34 cellular contexts compared by ENCODE assay signal in genomic region chr6:115770851-115771250, GRCh38.
"Had no signal": no experiment of that assay in that cellular context is flagged by ENCODE, and none has a peak within 500 bp of the region (broad histone marks: within the 10 kb centered on the region; RNA-seq: fewer than 3 reads in every experiment).

No MANE protein-coding gene starts in this region.

- H3K4me3 Mint-ChIP-seq: activated CD4-positive, alpha-beta memory T cell treated with anti-CD3 and anti-CD28 coated beads for 36 hours; activated CD4-positive, alpha-beta T cell treated with anti-CD3 and anti-CD28 coated beads, Interleukin-2, amount 10 ng/mL, durations not matched to agents 24 days and 14 days; activated CD8-positive, alpha-beta T cell treated with anti-CD3 and anti-CD28 coated beads for 36 hours; activated naive CD4-positive, alpha-beta T cell treated with anti-CD3 and anti-CD28 coated beads for 36 hours; activated naive CD8-positive, alpha-beta T cell treated with anti-CD3 and anti-CD28 coated beads for 36 hours; activated T-cell treated with anti-CD3 and anti-CD28 coated beads, Interleukin-2, amount 50 U/mL, for 4 hours; activated T-cell treated with anti-CD3 and anti-CD28 coated beads, Interleukin-2, amount 50 U/mL, for 72 hours; activated T-helper 1 cell treated with anti-CD3 and anti-CD28 coated beads, Interleukin-12 subunit alpha, Interleukin-12 subunit beta, Interleukin-2, Interleukin-4 antibody, amounts not matched to agents 30 ng/mL and 10 ng/mL and 1 ng/mL, durations not matched to agents 14 hours and 24 hours and 36 hours; activated T-helper 17 cell treated with anti-CD3 and anti-CD28 coated beads, Interleukin-2, amount 50 U/mL, for 72 hours; T-helper 1 cell treated with Interleukin-12 subunit alpha and Interleukin-12 subunit beta and Interleukin-4 antibody, amounts not matched to agents 30 μg/mL and 1 μg/mL, for 36 hours; T-helper 2 cell treated with Interferon-gamma antibody and Interleukin-4, amounts not matched to agents 5 μg/mL and 100 μg/mL, for 36 hours had no signal

- H3K4me3 ChIP-seq: adrenal gland, body of pancreas, breast epithelium had no signal

- H3K9me3 Mint-ChIP-seq: activated CD4-positive, alpha-beta memory T cell treated with anti-CD3 and anti-CD28 coated beads for 36 hours; activated CD4-positive, alpha-beta T cell treated with anti-CD3 and anti-CD28 coated beads, Interleukin-2, amount 10 ng/mL, durations not matched to agents 24 days and 14 days; activated CD8-positive, alpha-beta T cell treated with anti-CD3 and anti-CD28 coated beads for 36 hours; activated naive CD4-positive, alpha-beta T cell treated with anti-CD3 and anti-CD28 coated beads for 36 hours; activated naive CD4-positive, alpha-beta T cell treated with anti-CD3 and anti-CD28 coated beads, Interleukin-2, amount 50 U/mL, for 72 hours; activated naive CD8-positive, alpha-beta T cell treated with anti-CD3 and anti-CD28 coated beads for 36 hours; activated T-cell treated with anti-CD3 and anti-CD28 coated beads, Interleukin-2, amount 50 U/mL, for 4 hours; activated T-cell treated with anti-CD3 and anti-CD28 coated beads, Interleukin-2, amount 50 U/mL, for 72 hours; activated T-helper 1 cell treated with anti-CD3 and anti-CD28 coated beads, Interleukin-12 subunit alpha, Interleukin-12 subunit beta, Interleukin-2, Interleukin-4 antibody, amounts not matched to agents 30 ng/mL and 10 ng/mL and 1 ng/mL, durations not matched to agents 14 hours and 24 hours and 36 hours; activated T-helper 17 cell treated with anti-CD3 and anti-CD28 coated beads, Interleukin-2, amount 50 U/mL, for 72 hours; T-helper 1 cell treated with Interleukin-12 subunit alpha and Interleukin-12 subunit beta and Interleukin-4 antibody, amounts not matched to agents 30 μg/mL and 1 μg/mL, for 36 hours; T-helper 2 cell treated with Interferon-gamma antibody and Interleukin-4, amounts not matched to agents 5 μg/mL and 100 μg/mL, for 36 hours had no signal

- H3K4me1 ChIP-seq: adrenal gland, body of pancreas, breast epithelium had no signal

- H3K9me3 ChIP-seq: adrenal gland, body of pancreas, breast epithelium had no signal

- H3K27ac Mint-ChIP-seq: activated CD4-positive, alpha-beta memory T cell treated with anti-CD3 and anti-CD28 coated beads for 36 hours; activated CD4-positive, alpha-beta T cell treated with anti-CD3 and anti-CD28 coated beads, Interleukin-2, amount 10 ng/mL, durations not matched to agents 24 days and 14 days; activated CD8-positive, alpha-beta T cell treated with anti-CD3 and anti-CD28 coated beads for 36 hours; activated naive CD4-positive, alpha-beta T cell treated with anti-CD3 and anti-CD28 coated beads for 36 hours; activated naive CD4-positive, alpha-beta T cell treated with anti-CD3 and anti-CD28 coated beads, Interleukin-2, amount 50 U/mL, for 72 hours; activated naive CD8-positive, alpha-beta T cell treated with anti-CD3 and anti-CD28 coated beads for 36 hours; activated T-cell treated with anti-CD3 and anti-CD28 coated beads, Interleukin-2, amount 50 U/mL, for 72 hours; activated T-helper 1 cell treated with anti-CD3 and anti-CD28 coated beads, Interleukin-12 subunit alpha, Interleukin-12 subunit beta, Interleukin-2, Interleukin-4 antibody, amounts not matched to agents 30 ng/mL and 10 ng/mL and 1 ng/mL, durations not matched to agents 14 hours and 24 hours and 36 hours; activated T-helper 17 cell treated with anti-CD3 and anti-CD28 coated beads, Interleukin-2, amount 50 U/mL, for 72 hours; T-helper 1 cell treated with Interleukin-12 subunit alpha and Interleukin-12 subunit beta and Interleukin-4 antibody, amounts not matched to agents 30 μg/mL and 1 μg/mL, for 36 hours; T-helper 2 cell treated with Interferon-gamma antibody and Interleukin-4, amounts not matched to agents 5 μg/mL and 100 μg/mL, for 36 hours had no signal

- H3K27me3 ChIP-seq: adrenal gland, body of pancreas, brain microvascular endothelial cell, breast epithelium had no signal

- DNase-seq: activated CD4-positive, alpha-beta memory T cell treated with anti-CD3 and anti-CD28 coated beads for 36 hours; activated CD4-positive, alpha-beta T cell treated with anti-CD3 and anti-CD28 coated beads for 4 hours; activated CD4-positive, alpha-beta T cell treated with anti-CD3 and anti-CD28 coated beads, Interleukin-2, amount 10 ng/mL, durations not matched to agents 24 days and 14 days; activated CD4-positive, alpha-beta T cell treated with anti-CD3 and anti-CD28 coated beads, Interleukin-2, amount 50 U/mL, for 1 hour; activated CD4-positive, alpha-beta T cell treated with anti-CD3 and anti-CD28 coated beads, Interleukin-2, amount 50 U/mL, for 4 hours; activated CD4-positive, CD25-positive, alpha-beta regulatory T cell treated with anti-CD3 and anti-CD28 coated beads, Interleukin-2, amount 50 U/mL, for 72 hours; activated CD8-positive, alpha-beta memory T cell treated with anti-CD3 and anti-CD28 coated beads, Interleukin-2, amount 50 U/mL, for 4 hours; activated CD8-positive, alpha-beta T cell treated with anti-CD3 and anti-CD28 coated beads for 36 hours; activated effector memory CD4-positive, alpha-beta T cell treated with anti-CD3 and anti-CD28 coated beads, Interleukin-2, amount 50 U/mL, for 16 hours; activated gamma-delta T cell treated with Interleukin-2 at 50 U/mL for 16 hours; activated naive CD4-positive, alpha-beta T cell; activated naive CD4-positive, alpha-beta T cell treated with anti-CD3 and anti-CD28 coated beads for 36 hours; activated naive CD4-positive, alpha-beta T cell treated with anti-CD3 and anti-CD28 coated beads, Interleukin-2, amount 50 U/mL, for 16 hours; activated naive CD8-positive, alpha-beta T cell treated with anti-CD3 and anti-CD28 coated beads for 36 hours; activated T-cell treated with anti-CD3 and anti-CD28 coated beads for 4 hours; activated T-cell treated with anti-CD3 and anti-CD28 coated beads, Interleukin-2, amount 50 U/mL, for 1 hour; activated T-cell treated with anti-CD3 and anti-CD28 coated beads, Interleukin-2, amount 50 U/mL, for 4 hours; activated T-cell treated with anti-CD3 and anti-CD28 coated beads, Interleukin-2, amount 50 U/mL, for 72 hours; adrenal gland; amniotic stem cell; aorta; body of pancreas; brain microvascular endothelial cell; central memory CD4-positive, alpha-beta T cell; T-helper 1 cell; T-helper 2 cell; T-helper 9 cell had no signal

- H3K27me3 Mint-ChIP-seq: activated CD4-positive, alpha-beta memory T cell treated with anti-CD3 and anti-CD28 coated beads for 36 hours; activated CD4-positive, alpha-beta T cell treated with anti-CD3 and anti-CD28 coated beads, Interleukin-2, amount 10 ng/mL, durations not matched to agents 24 days and 14 days; activated CD8-positive, alpha-beta T cell treated with anti-CD3 and anti-CD28 coated beads for 36 hours; activated naive CD8-positive, alpha-beta T cell treated with anti-CD3 and anti-CD28 coated beads for 36 hours; activated T-helper 17 cell treated with anti-CD3 and anti-CD28 coated beads, Interleukin-2, amount 50 U/mL, for 72 hours had no signal

- H3K27ac ChIP-seq: adrenal gland, body of pancreas, brain microvascular endothelial cell, breast epithelium, VCaP had no signal

- H3K36me3 Mint-ChIP-seq: activated CD4-positive, alpha-beta memory T cell treated with anti-CD3 and anti-CD28 coated beads for 36 hours; activated naive CD4-positive, alpha-beta T cell treated with anti-CD3 and anti-CD28 coated beads, Interleukin-2, amount 50 U/mL, for 72 hours; activated naive CD8-positive, alpha-beta T cell treated with anti-CD3 and anti-CD28 coated beads for 36 hours had no signal

- H3K4me1 Mint-ChIP-seq: activated CD4-positive, alpha-beta T cell treated with anti-CD3 and anti-CD28 coated beads, Interleukin-2, amount 10 ng/mL, durations not matched to agents 24 days and 14 days; activated naive CD8-positive, alpha-beta T cell treated with anti-CD3 and anti-CD28 coated beads for 36 hours; activated T-helper 17 cell treated with anti-CD3 and anti-CD28 coated beads, Interleukin-2, amount 50 U/mL, for 72 hours had no signal

- H3K36me3 ChIP-seq: adrenal gland, brain microvascular endothelial cell, breast epithelium had no signal
